In genomic region chr20:58984691-58985090, GRCh38 we compare ENCODE assay signal across 25 cellular contexts. TPM values are rescaled to one million over a fixed set of nuclear protein-coding genes. Genes with fewer than 3 reads are reported as not detected.
DNase-seq lines count a peak whose midpoint lies in the region; ATAC-seq and TF ChIP-seq lines count a peak whose summit lies in the region.
"Had no signal": no experiment of that assay in that cellular context is flagged by ENCODE, and none has a peak within 500 bp of the region (broad histone marks: within the 10 kb centered on the region; RNA-seq: fewer than 3 reads in every experiment).

No MANE protein-coding gene starts in this region.

- no peaks in the 10 kb centered on the region for H3K27me3 ChIP-seq in CD4-positive, alpha-beta T cell (ENCODE audit: control insufficient read depth, insufficient read depth, low read length)
- H3K27me3 ChIP-seq in GM23338 (ENCODE audit: insufficient read depth) (no peaks in the 10 kb centered on the region), testis (no peaks in the 10 kb centered on the region)
- H3K27me3 ChIP-seq: tibial nerve had no signal

- peaks cover 50% of the 10 kb centered on the region for H3K79me2 ChIP-seq in GM23338 (replicated peaks; ENCODE audit: insufficient read depth)

- POLR2A ChIA-PET in CD4-positive, alpha-beta T cell (lab: Charles Lee): no interaction called here
- POLR2A ChIA-PET in activated CD8-positive, alpha-beta T cell treated with anti-CD3 and anti-CD28 coated beads for 36 hours (lab: Charles Lee): interaction anchor here (1.1 to 3.0 kb wide), 5 partner anchors 10 to 334 kb away, joined by 3 to 13 read pairs (median 4); partner anchors contain the start of genes ATP5F1E and STX16

- CTCF ChIA-PET in CD4-positive, alpha-beta T cell (lab: Charles Lee): interaction anchor here (0.7 kb wide), 1 partner anchor 103 kb away, joined by 3 read pairs; no protein-coding TSS in a partner anchor
- CTCF ChIA-PET in activated CD8-positive, alpha-beta T cell treated with anti-CD3 and anti-CD28 coated beads for 36 hours (lab: Charles Lee): no interaction called here

- H3K4me3 Mint-ChIP-seq in CD4-positive, alpha-beta T cell: peak overlapping the region; percentile 58
- H3K4me3 Mint-ChIP-seq in GM23338 (no peak overlapping the region), naive B cell (peak overlapping the region in 2 of 8 donors; percentile 40 to 83)
- no peak overlapping the region for H3K4me3 Mint-ChIP-seq in activated CD8-positive, alpha-beta T cell treated with anti-CD3 and anti-CD28 coated beads for 36 hours

- DNase-seq in CD4-positive, alpha-beta T cell: no peak
- DNase-seq in GM23338 (ENCODE audit: low spot score) (no peak), naive B cell (no peak), NCI-H345 treated with DMSO at 0.1 percent for 48 hours (lab: John Stamatoyannopoulos, UW; ENCODE audit: unreplicated experiment) (no peak), NK-92 (lab: John Stamatoyannopoulos, UW; ENCODE audit: unreplicated experiment) (no peak), testis (no peak)
- no peak for DNase-seq in activated CD8-positive, alpha-beta T cell treated with anti-CD3 and anti-CD28 coated beads for 36 hours
- DNase-seq: HCEC 1CT; immature natural killer cell; NCI-H1417 treated with DMSO at 0.1 percent for 48 hours; NK-92 treated with Interleukin-12 subunit alpha and Interleukin-12 subunit beta, amount 100 ng/mL, for 24 hours; psoas muscle; Right ventricle myocardium superior; stimulated activated CD4-positive, alpha-beta T cell treated with anti-CD3 and anti-CD28 coated beads, Interleukin-4, amount 100 ng/mL, for 4 hours; stimulated activated CD8-positive, alpha-beta memory T cell treated with anti-CD3 and anti-CD28 coated beads, Interleukin-4, amount 100 ng/mL, for 48 hours had no signal

- H3K27ac Mint-ChIP-seq in CD4-positive, alpha-beta T cell: peak overlapping the region; percentile 72
- H3K27ac Mint-ChIP-seq in GM23338 (no peak overlapping the region), naive B cell (peak overlapping the region in 4 of 6 donors; percentile 31 to 87 (median 78))
- H3K27ac Mint-ChIP-seq in activated CD8-positive, alpha-beta T cell treated with anti-CD3 and anti-CD28 coated beads for 36 hours: peak overlapping the region; percentile 59

- H3K9me3 ChIP-seq in CD4-positive, alpha-beta T cell (ENCODE audit: control insufficient read depth, low read length): no peaks in the 10 kb centered on the region
- no peaks in the 10 kb centered on the region for H3K9me3 ChIP-seq in testis
- H3K9me3 ChIP-seq: psoas muscle, tibial nerve had no signal

- H3K36me3 ChIP-seq in GM23338 (ENCODE audit: insufficient read depth): peaks cover 21% of the 10 kb centered on the region
- no peaks in the 10 kb centered on the region for H3K36me3 ChIP-seq in testis (ENCODE audit: low read depth, missing control alignments)

- no peak for ATAC-seq in CD4-positive, alpha-beta T cell (ENCODE audit: poor library complexity)
- ATAC-seq in GM23338 (no peak), naive B cell (ENCODE audit: low read depth in 2 of 2) (no peak)
- ATAC-seq in activated CD8-positive, alpha-beta T cell treated with anti-CD3 and anti-CD28 coated beads for 36 hours: no peak
- ATAC-seq: activated naive CD4-positive, alpha-beta T cell treated with anti-CD3 and anti-CD28 coated beads, Interleukin-2, amount 50 U/mL, for 72 hours; psoas muscle had no signal

- no peaks in the 10 kb centered on the region for H3F3A ChIP-seq in GM23338 (replicated peaks; ENCODE audit: low read depth)

- H3K36me3 Mint-ChIP-seq in CD4-positive, alpha-beta T cell (ENCODE audit: low read depth): peaks cover 60% of the 10 kb centered on the region
- peaks cover 44% of the 10 kb centered on the region for H3K36me3 Mint-ChIP-seq in GM23338 (ENCODE audit: low read depth)
- H3K36me3 Mint-ChIP-seq in activated CD8-positive, alpha-beta T cell treated with anti-CD3 and anti-CD28 coated beads for 36 hours (ENCODE audit: low read depth): peaks cover 52% of the 10 kb centered on the region
- H3K36me3 Mint-ChIP-seq in naive B cell: peaks cover 5 to 16% of the 10 kb centered on the region in 2 donors

- no peaks in the 10 kb centered on the region; the same call in 1 of the 2 replicates for H3K9me2 ChIP-seq in GM23338 (ENCODE audit: insufficient read depth)

- no peaks in the 10 kb centered on the region for H3K27me3 Mint-ChIP-seq in CD4-positive, alpha-beta T cell
- H3K27me3 Mint-ChIP-seq in GM23338 (ENCODE audit: insufficient read depth, low read depth, poor library complexity) (peaks cover 5% of the 10 kb centered on the region), naive B cell (no peaks in the 10 kb centered on the region)
- H3K27me3 Mint-ChIP-seq in activated CD8-positive, alpha-beta T cell treated with anti-CD3 and anti-CD28 coated beads for 36 hours: no peaks in the 10 kb centered on the region

- H2AFZ ChIP-seq in GM23338: no peak overlapping the region

- H4K20me1 ChIP-seq in GM23338 (replicated peaks; ENCODE audit: insufficient read depth): peaks cover 26% of the 10 kb centered on the region; the same call in 1 of the 2 replicates

- H3K4me1 Mint-ChIP-seq in CD4-positive, alpha-beta T cell (ENCODE audit: low read depth): peaks cover 44% of the 10 kb centered on the region
- H3K4me1 Mint-ChIP-seq in GM23338 (peaks cover 19% of the 10 kb centered on the region), naive B cell (peaks cover 32 to 53% (median 36%) of the 10 kb centered on the region in 3 donors)
- peaks cover 29% of the 10 kb centered on the region for H3K4me1 Mint-ChIP-seq in activated CD8-positive, alpha-beta T cell treated with anti-CD3 and anti-CD28 coated beads for 36 hours (ENCODE audit: low read depth)

- no peak for TF ChIP-seq CTCF in CD4-positive, alpha-beta T cell (IDR thresholded peaks at IDR 0.05)
- TF ChIP-seq CTCF in GM23338 (conservative IDR thresholded peaks at IDR 0.05; ENCODE audit: low read depth in 2 of 2) (no peak), testis (IDR thresholded peaks at IDR 0.05) (no peak)
- no peak for TF ChIP-seq CTCF in activated CD8-positive, alpha-beta T cell treated with anti-CD3 and anti-CD28 coated beads for 36 hours (IDR thresholded peaks at IDR 0.05)

- peak overlapping the region; percentile 62; the same call in 1 of the 2 replicates for H3K4me2 ChIP-seq in GM23338
- H3K4me2 ChIP-seq: smooth muscle cell had no signal

- peaks cover 14% of the 10 kb centered on the region for H3K4me1 ChIP-seq in GM23338 (ENCODE audit: insufficient read depth)
- peaks cover 8% of the 10 kb centered on the region for H3K4me1 ChIP-seq in testis

- H3K4me3 ChIP-seq in GM23338 (no peak overlapping the region), testis (no peak overlapping the region)
- H3K4me3 ChIP-seq: lung, psoas muscle, smooth muscle cell, tibial nerve had no signal

- intact Hi-C loops in CD4-positive, alpha-beta T cell (cut with DNase I, micrococcal nuclease): loop anchor here (5.0 to 10.0 kb wide), 4 partner anchors 92 to 680 kb away; partner anchors contain the start of genes RAB22A (in 1 of the 2), STX16 (in 1 of the 2) and VAPB (in 1 of the 2)
- intact Hi-C loops in activated CD8-positive, alpha-beta T cell treated with anti-CD3 and anti-CD28 coated beads for 36 hours (cut with micrococcal nuclease): loop anchor here (5.0 kb wide), 1 partner anchor 92 kb away; no protein-coding TSS in a partner anchor
- intact Hi-C loops in testis (cut with DNase I; ENCODE audit: low total_unique reads): loop anchor here (5.0 kb wide), 1 partner anchor 92 kb away; no protein-coding TSS in a partner anchor

- H3K27ac ChIP-seq in CD4-positive, alpha-beta T cell (ENCODE audit: low read depth, low read length): no peak overlapping the region
- H3K27ac ChIP-seq in GM23338 (ENCODE audit: low read depth) (no peak overlapping the region), testis (no peak overlapping the region)
- H3K27ac ChIP-seq: C4-2B, psoas muscle had no signal

- H3K9me3 Mint-ChIP-seq in CD4-positive, alpha-beta T cell: no peaks in the 10 kb centered on the region
- no peaks in the 10 kb centered on the region; the same call in 2 of the 3 replicates for H3K9me3 Mint-ChIP-seq in GM23338
- H3K9me3 Mint-ChIP-seq in activated CD8-positive, alpha-beta T cell treated with anti-CD3 and anti-CD28 coated beads for 36 hours: no peaks in the 10 kb centered on the region
- no peaks in the 10 kb centered on the region for H3K9me3 Mint-ChIP-seq in naive B cell
- H3K9me3 Mint-ChIP-seq: activated naive CD4-positive, alpha-beta T cell treated with anti-CD3 and anti-CD28 coated beads, Interleukin-2, amount 50 U/mL, for 72 hours; immature natural killer cell; nephron had no signal

- 81 to 89% methylated on average over 6 of the region's 6 CpGs for WGBS in testis, 2 donors

- TF ChIP-seq POLR2A in testis (IDR thresholded peaks at IDR 0.05): no peak

RNA-seq across cellular contexts. Expression of gene NELFCD, which starts 3.6 kb away (rescaled TPM):
- total RNA-seq in CD4-positive, alpha-beta T cell: 10 to 100 TPM; 95.7 to 97.0 TPM
- 67.0 and 75.8 TPM in 2 replicates for total RNA-seq in GM23338 (2014; rRNA removed; shearing (Covaris generic))
- polyA plus RNA-seq in GM23338 (2016; fragmentation: Nextera tagmentation; extraction: Ambion mirVana) (52.1 and 52.9 TPM in 2 replicates), naive B cell (ENCODE audit: low read depth in 6 of 6) (100 to 1,000 TPM in 1 of 6 donors, 10 to 100 TPM in 5; 78.9 to 128 (median 86.2) TPM), testis (ENCODE audit: insufficient read depth, low read depth, low replicate concordance) (105 TPM)
- total RNA-seq in activated CD8-positive, alpha-beta T cell treated with anti-CD3 and anti-CD28 coated beads for 36 hours: 100 to 1,000 TPM; 106 to 120 TPM
- total RNA-seq in testis: 100 to 1,000 TPM; 103 to 123 TPM

RNA-seq across cellular contexts. Expression of gene CTSZ, which starts 22.4 kb away (rescaled TPM):
- total RNA-seq in CD4-positive, alpha-beta T cell: 10 to 100 TPM; 14.7 to 17.7 TPM
- 41.4 and 47.7 TPM in 2 replicates for total RNA-seq in GM23338 (2014; rRNA removed; shearing (Covaris generic))
- polyA plus RNA-seq in GM23338 (2016; fragmentation: Nextera tagmentation; extraction: Ambion mirVana) (0.58 and 0.63 TPM in 2 replicates), naive B cell (ENCODE audit: low read depth in 6 of 6) (10 to 100 TPM; 15.7 to 39.6 (median 25.4) TPM), testis (ENCODE audit: insufficient read depth, low read depth, low replicate concordance) (120 TPM)
- total RNA-seq in activated CD8-positive, alpha-beta T cell treated with anti-CD3 and anti-CD28 coated beads for 36 hours: 10 to 100 TPM; 17.9 to 18.4 TPM
- 10 to 100 TPM; 49.4 to 77.4 TPM for total RNA-seq in testis

RNA-seq across cellular contexts. Expression of gene TUBB1, which starts 34.5 kb away (rescaled TPM):
- under 1 TPM; 0.11 to 0.17 TPM for total RNA-seq in CD4-positive, alpha-beta T cell
- not detected in 2 replicates for total RNA-seq in GM23338 (2014; rRNA removed; shearing (Covaris generic))
- polyA plus RNA-seq in GM23338 (2016; fragmentation: Nextera tagmentation; extraction: Ambion mirVana) (not detected in 2 replicates), naive B cell (ENCODE audit: low read depth in 6 of 6) (10 to 100 TPM in 3 of 6 donors, 1 to 10 TPM in 3; 2.5 to 16.4 (median 11.0) TPM), testis (ENCODE audit: insufficient read depth, low read depth, low replicate concordance) (1.3 TPM)
- total RNA-seq in activated CD8-positive, alpha-beta T cell treated with anti-CD3 and anti-CD28 coated beads for 36 hours: not detected
- total RNA-seq in testis: under 1 TPM; 0.25 to 0.55 TPM
- total RNA-seq: bronchial epithelial cell; Daoy; LHCN-M2; T-helper 1 cell treated with Interleukin-12 subunit alpha and Interleukin-12 subunit beta and Interleukin-4 antibody, amounts not matched to agents 30 ng/mL and 1 ng/mL, for 36 hours had no signal
- polyA plus RNA-seq: smooth muscle cell had no signal

RNA-seq across cellular contexts. Expression of gene ATP5F1E, which starts 47.4 kb away (rescaled TPM):
- 10 to 100 TPM; 51.1 to 53.1 TPM for total RNA-seq in CD4-positive, alpha-beta T cell
- total RNA-seq in GM23338 (2014; rRNA removed; shearing (Covaris generic)): 8.5 and 12.9 TPM in 2 replicates
- polyA plus RNA-seq in GM23338 (2016; fragmentation: Nextera tagmentation; extraction: Ambion mirVana) (211 and 233 TPM in 2 replicates), naive B cell (ENCODE audit: low read depth in 6 of 6) (100 to 1,000 TPM in 1 of 6 donors, 10 to 100 TPM in 5; 53.9 to 103 (median 75.5) TPM), testis (ENCODE audit: insufficient read depth, low read depth, low replicate concordance) (76.0 TPM)
- 10 to 100 TPM; 67.4 to 68.8 TPM for total RNA-seq in activated CD8-positive, alpha-beta T cell treated with anti-CD3 and anti-CD28 coated beads for 36 hours
- 10 to 100 TPM; 24.6 to 25.5 TPM for total RNA-seq in testis

RNA-seq across cellular contexts. Expression of gene PRELID3B, which starts 57.9 kb away (rescaled TPM):
- 10 to 100 TPM; 55.8 to 59.1 TPM for total RNA-seq in CD4-positive, alpha-beta T cell
- 43.6 and 47.4 TPM in 2 replicates for total RNA-seq in GM23338 (2014; rRNA removed; shearing (Covaris generic))
- polyA plus RNA-seq in GM23338 (2016; fragmentation: Nextera tagmentation; extraction: Ambion mirVana): 33.4 and 42.7 TPM in 2 replicates
- 100 to 1,000 TPM; 140 to 145 TPM for total RNA-seq in activated CD8-positive, alpha-beta T cell treated with anti-CD3 and anti-CD28 coated beads for 36 hours
- polyA plus RNA-seq in naive B cell (ENCODE audit: low read depth in 6 of 6): 10 to 100 TPM; 34.1 to 46.0 (median 37.5) TPM
- total RNA-seq in testis: 10 to 100 TPM; 29.1 to 35.3 TPM
- 54.3 TPM for polyA plus RNA-seq in testis (ENCODE audit: insufficient read depth, low read depth, low replicate concordance)
